Comparison of ENCODE assay signal across 7 cellular contexts in genomic region chr7:94999601-95000000, GRCh38.
DNase-seq lines count a peak whose midpoint lies in the region; ATAC-seq, FAIRE-seq and TF ChIP-seq lines count a peak whose summit lies in the region.
"Not testable (repeated sequence)": the region's sequence is repeated elsewhere in the genome, so short reads cannot be mapped to it uniquely, and the experiment has no call there.

No MANE protein-coding gene starts in this region.

- H3K9me3 Mint-ChIP-seq in nephron = not testable (repeated sequence)

- not testable (repeated sequence) for H3K4me3 Mint-ChIP-seq in nephron

- not testable (repeated sequence) for ATAC-seq in A549

- POLR2A ChIA-PET in A549 (lab: Yijun Ruan, JAX); HEK293 (lab: Yijun Ruan, JAX): not testable (repeated sequence)

- not testable (repeated sequence) for H3K27me3 Mint-ChIP-seq in nephron (ENCODE audit: low read depth)

- in situ Hi-C loops in transverse colon (cut with MboI; ENCODE audit: low pct_ligation_motif_present in 1 of 4, low pct_unique_long_range_greater_than_20kb in 1 of 4, low sequenced_read_pairs in 3 of 4) = not testable (repeated sequence)

- FAIRE-seq in A549 (lab: Jason Lieb, UNC) = not testable (repeated sequence)
- FAIRE-seq in colon (lab: Jason Lieb, UNC) = peak; percentile 33

- not testable (repeated sequence) for H3K4me3 ChIP-seq in A549; HEK293 (ENCODE audit: low read depth, low read length); colonic mucosa; transverse colon

- H3K27me3 ChIP-seq in colonic mucosa, transverse colon: not testable (repeated sequence)

- H3K4me1 Mint-ChIP-seq in nephron = peaks cover 56% of the 10 kb centered on the region

- not testable (repeated sequence) for H3K36me3 ChIP-seq in HEK293 (ENCODE audit: control insufficient read depth in 2 of 2, insufficient read depth in 1 of 2, low read length in 2 of 2); colonic mucosa; transverse colon

- not testable (repeated sequence) for H3K4me2 ChIP-seq in A549

- not testable (repeated sequence) for TF ChIP-seq CTCF in A549 (IDR thresholded peaks at IDR 0.05); HEK293 (tag by site-specific recombination; IDR thresholded peaks at IDR 0.05); colonic mucosa (IDR thresholded peaks at IDR 0.05); nephron (IDR thresholded peaks at IDR 0.05; ENCODE audit: unreplicated experiment in 3 of 3); transverse colon (IDR thresholded peaks at IDR 0.05)

- peaks cover 41% of the 10 kb centered on the region for H3K4me1 ChIP-seq in A549
- H3K4me1 ChIP-seq in HEK293 (ENCODE audit: control insufficient read depth, insufficient read depth, low read length); colonic mucosa: not testable (repeated sequence)
- peaks cover 0 to 61% (median 37%) of the 10 kb centered on the region in 4 donors for H3K4me1 ChIP-seq in transverse colon

- not testable (repeated sequence) for TF ChIP-seq POLR2A in A549 (IDR thresholded peaks at IDR 0.05; ENCODE audit: low read length); transverse colon (IDR thresholded peaks at IDR 0.05)

- CTCF ChIA-PET in A549 (lab: Yijun Ruan, JAX) = interaction anchor here (0.6 kb wide), 1 partner anchor 179 kb away, joined by 3 read pairs; no protein-coding TSS in a partner anchor
- CTCF ChIA-PET in HEK293 (lab: Yijun Ruan, JAX) = not testable (repeated sequence)

- not testable (repeated sequence) for H3K36me3 Mint-ChIP-seq in nephron (ENCODE audit: low read depth)

- intact Hi-C loops in colonic mucosa (cut with DNase I); transverse colon (cut with DNase I; ENCODE audit: low total_unique reads): not testable (repeated sequence)

- H3K9me3 ChIP-seq in A549; HEK293 (ENCODE audit: control insufficient read depth, insufficient read depth, low read depth, low read length); colonic mucosa; transverse colon: not testable (repeated sequence)

- H3K9ac ChIP-seq in colonic mucosa (ENCODE audit: low read depth in 2 of 2, low read length in 2 of 2) = not testable (repeated sequence)

- not testable (repeated sequence) for TF ChIP-seq RAD21 in A549 (conservative IDR thresholded peaks at IDR 0.05 in 1 of 2, IDR thresholded peaks at IDR 0.05 in 1 of 2)

- TF ChIP-seq EP300 in A549 (IDR thresholded peaks at IDR 0.05); transverse colon (IDR thresholded peaks at IDR 0.05; ENCODE audit: low read depth): not testable (repeated sequence)

- not testable (repeated sequence) for H3K27ac ChIP-seq in A549; HEK293 (ENCODE audit: extremely low read depth, low read depth, low read length)
- H3K27ac ChIP-seq in colonic mucosa = peak overlapping the region; percentile 48
- peak overlapping the region in 3 of 4 donors; percentile 17 to 44 (median 18) for H3K27ac ChIP-seq in transverse colon

- DNase-seq in A549 (ENCODE audit: low read depth in 1 of 2, low spot score in 1 of 2); colonic mucosa; transverse colon: not testable (repeated sequence)
- peak; percentile 20 for DNase-seq in left kidney (ENCODE audit: low read depth, low spot score)

- peak overlapping the region in 2 of 3 experiments; percentile 75 to 90 for H3K27ac Mint-ChIP-seq in nephron

- WGBS in A549 (ENCODE audit: missing lambda C conversion rate) = 90% methylated on average over 5 of the region's 5 CpGs
- WGBS in transverse colon (ENCODE audit: low coverage in 1 of 2), 2 donors = 93 to 95% methylated on average over 4 to 5 of the region's 5 CpGs

TF ChIP-seq in A549, 52 proteins besides CTCF, POLR2A, EP300 and RAD21:
- peak; percentile 81 for TF ChIP-seq ZC3H11A (IDR thresholded peaks at IDR 0.05)

TF ChIP-seq in HEK293, 187 proteins besides CTCF, POLR2A, EP300 and RAD21 (continues in another document):
- TF ChIP-seq ZNF555 (tag by site-specific recombination; conservative IDR thresholded peaks at IDR 0.05) (peak; percentile 89), ZNF140 (tag by site-specific recombination; IDR thresholded peaks at IDR 0.05) (peak; percentile 76; the same call in 1 of the 2 replicates), ZXDB (tag by site-specific recombination; IDR thresholded peaks at IDR 0.05) (0 out of 2 replicates have a peak, but pooled peaks have one; percentile 45), ZNF629 (tag by site-specific recombination; IDR thresholded peaks at IDR 0.05) (0 out of 2 replicates have a peak, but pooled peaks have one; percentile 21), ZNF791 (tag by site-specific recombination; IDR thresholded peaks at IDR 0.05) (peak; percentile 62; the same call in 1 of the 2 replicates), ZNF664 (tag by site-specific recombination; IDR thresholded peaks at IDR 0.05) (peak; percentile 62), ZNF558 (tag by site-specific recombination; IDR thresholded peaks at IDR 0.05) (peak; percentile 57; the same call in 1 of the 2 replicates), ZNF202 (tag by site-specific recombination; IDR thresholded peaks at IDR 0.05; ENCODE audit: borderline replicate concordance) (peak; percentile 78; the same call in 1 of the 2 replicates), ZNF426 (tag by site-specific recombination; IDR thresholded peaks at IDR 0.05) (peak; percentile 85), ZNF510 (tag by site-specific recombination; IDR thresholded peaks at IDR 0.05; ENCODE audit: insufficient replicate concordance) (peak; percentile 41), ZNF341 (tag by site-specific recombination; IDR thresholded peaks at IDR 0.05; ENCODE audit: low read depth) (peak; percentile 24; the same call in 1 of the 2 replicates), ZNF623 (tag by site-specific recombination; IDR thresholded peaks at IDR 0.05) (peak; percentile 75), ZNF530 (tag by site-specific recombination; IDR thresholded peaks at IDR 0.05; ENCODE audit: low read depth) (0 out of 2 replicates have a peak, but pooled peaks have one; percentile 38), ZNF529 (tag by site-specific recombination; IDR thresholded peaks at IDR 0.05; ENCODE audit: insufficient replicate concordance) (peak; percentile 10), ZBTB1 (tag by site-specific recombination; IDR thresholded peaks at IDR 0.05) (0 out of 2 replicates have a peak, but pooled peaks have one; percentile 17), ZNF580 (tag by site-specific recombination; IDR thresholded peaks at IDR 0.05) (peak; percentile 69; the same call in 1 of the 2 replicates), ZNF19 (tag by site-specific recombination; IDR thresholded peaks at IDR 0.05; ENCODE audit: low read depth) (peak; percentile 88; the same call in 1 of the 2 replicates), AEBP2 (tag by site-specific recombination; IDR thresholded peaks at IDR 0.05; ENCODE audit: borderline replicate concordance) (peak; percentile 85; the same call in 1 of the 2 replicates), ZNF560 (tag by site-specific recombination; IDR thresholded peaks at IDR 0.05; ENCODE audit: borderline replicate concordance) (peak; percentile 48; the same call in 1 of the 2 replicates), ZNF394 (tag by site-specific recombination; IDR thresholded peaks at IDR 0.05; ENCODE audit: borderline replicate concordance) (peak; percentile 92), ZBTB21 (tag by site-specific recombination; IDR thresholded peaks at IDR 0.05) (0 out of 2 replicates have a peak, but pooled peaks have one; percentile 18), ZNF292 (tag by site-specific recombination; IDR thresholded peaks at IDR 0.05; ENCODE audit: borderline replicate concordance, low read depth) (peak; percentile 67; the same call in 1 of the 2 replicates)
